Comparison of ENCODE assay signal across 16 cellular contexts in genomic region chr5:133054697-133055471, GRCh38. TPM values are rescaled to one million over a fixed set of nuclear protein-coding genes. Genes with fewer than 3 reads are reported as not detected.
DNase-seq lines count a peak whose midpoint lies in the region; ATAC-seq and TF ChIP-seq lines count a peak whose summit lies in the region.
"Had no signal": no experiment of that assay in that cellular context is flagged by ENCODE, and none has a peak within 500 bp of the region (broad histone marks: within the 10 kb centered on the region; RNA-seq: fewer than 3 reads in every experiment).

No MANE protein-coding gene starts in this region.

- H3K4me1 ChIP-seq in SK-N-SH (ENCODE audit: control insufficient read depth in 1 of 2, insufficient read depth in 2 of 2, low read depth in 1 of 2, low read length in 1 of 2): peaks cover 0 to 14% of the 10 kb centered on the region in 2 experiments; a peak in 3 of 4 replicates
- peaks cover 11% of the 10 kb centered on the region for H3K4me1 ChIP-seq in HEK293 (ENCODE audit: control insufficient read depth, insufficient read depth, low read length)

- CTCF ChIA-PET in SK-N-SH (lab: Yijun Ruan, JAX): no interaction called here
- CTCF ChIA-PET in HEK293 (lab: Yijun Ruan, JAX): no interaction called here

- peaks cover 95% of the 10 kb centered on the region for H3K79me2 ChIP-seq in SK-N-SH (ENCODE audit: insufficient read depth)

- H3K4me3 ChIP-seq in SK-N-SH (ENCODE audit: low read depth in 2 of 2, low read length in 1 of 2): no peak overlapping the region
- no peak overlapping the region for H3K4me3 ChIP-seq in HEK293 (ENCODE audit: low read depth, low read length)
- H3K4me3 ChIP-seq: testis had no signal

- 0 out of 2 replicates have a peak overlapping the region, but pooled peaks have one; percentile 96 for H3K4me2 ChIP-seq in SK-N-SH

- H3K4me3 Mint-ChIP-seq in activated T-helper 1 cell treated with anti-CD3 and anti-CD28 coated beads, Interleukin-12 subunit alpha, Interleukin-12 subunit beta, Interleukin-2, Interleukin-4 antibody, amounts not matched to agents 30 ng/mL and 10 ng/mL and 1 ng/mL, durations not matched to agents 14 hours and 24 hours and 36 hours: peak overlapping the region; percentile 59
- H3K4me3 Mint-ChIP-seq in naive thymus-derived CD8-positive, alpha-beta T cell: peak overlapping the region; percentile 3 to 96 (median 44)

- H3K9me2 ChIP-seq in SK-N-SH: no peaks in the 10 kb centered on the region

- intact Hi-C loops in activated T-helper 1 cell treated with anti-CD3 and anti-CD28 coated beads, Interleukin-12 subunit alpha, Interleukin-12 subunit beta, Interleukin-2, Interleukin-4 antibody, amounts not matched to agents 30 ng/mL and 10 ng/mL and 1 ng/mL, durations not matched to agents 14 hours and 24 hours and 36 hours (cut with micrococcal nuclease): loop anchor here (5.0 to 10.0 kb wide), 4 partner anchors 558 to 1420 kb away; partner anchors contain the start of genes C5orf15, PPP2CA and RAPGEF6

- TF ChIP-seq CTCF in SK-N-SH (IDR thresholded peaks at IDR 0.05) (no peak), HEK293 (tag by site-specific recombination; IDR thresholded peaks at IDR 0.05) (no peak)

- DNase-seq in SK-N-SH: no peak
- no peak for DNase-seq in activated T-helper 1 cell treated with anti-CD3 and anti-CD28 coated beads, Interleukin-12 subunit alpha, Interleukin-12 subunit beta, Interleukin-2, Interleukin-4 antibody, amounts not matched to agents 30 ng/mL and 10 ng/mL and 1 ng/mL, durations not matched to agents 14 hours and 24 hours and 36 hours (ENCODE audit: low spot score)
- no peak for DNase-seq in naive thymus-derived CD8-positive, alpha-beta T cell
- no peak for DNase-seq in iPS-NIHi11 (ENCODE audit: low spot score)
- no peak for DNase-seq in stimulated activated CD4-positive, alpha-beta T cell treated with anti-CD3 and anti-CD28 coated beads, Interleukin-2, amount 100 ng/mL, for 48 hours
- DNase-seq in HPDE6-E6E7 (ENCODE audit: extremely low spot score): no peak
- DNase-seq: activated CD4-positive, alpha-beta T cell treated with anti-CD3 and anti-CD28 coated beads, Interleukin-2, amount 50 U/mL, for 4 hours; activated naive CD4-positive, alpha-beta T cell treated with Interleukin-2 at 50 U/mL for 16 hours; left colon; NCI-H82; stimulated activated CD4-positive, alpha-beta T cell treated with anti-CD3 and anti-CD28 coated beads, Interleukin-15, amount 100 ng/mL, for 24 hours; T-helper 9 cell had no signal

- no peak for TF ChIP-seq RAD21 in SK-N-SH (IDR thresholded peaks at IDR 0.05; ENCODE audit: low read length)

- 86% methylated on average over 7 of the region's 7 CpGs for WGBS in SK-N-SH (ENCODE audit: low lambda C conversion rate)

- H3F3A ChIP-seq in SK-N-SH (replicated peaks; ENCODE audit: insufficient read depth): peaks cover 24% of the 10 kb centered on the region

- H3K27ac Mint-ChIP-seq in activated T-helper 1 cell treated with anti-CD3 and anti-CD28 coated beads, Interleukin-12 subunit alpha, Interleukin-12 subunit beta, Interleukin-2, Interleukin-4 antibody, amounts not matched to agents 30 ng/mL and 10 ng/mL and 1 ng/mL, durations not matched to agents 14 hours and 24 hours and 36 hours: peak overlapping the region; percentile 11
- H3K27ac Mint-ChIP-seq in naive thymus-derived CD8-positive, alpha-beta T cell: peak overlapping the region in 9 of 10 donors; percentile 27 to 64 (median 55)

- H3K36me3 ChIP-seq in SK-N-SH (replicated peaks in 1 of 2; ENCODE audit: control insufficient read depth in 1 of 2, insufficient read depth in 2 of 2, low read length in 1 of 2): peaks cover 0 to 6% of the 10 kb centered on the region in 2 experiments
- H3K36me3 ChIP-seq in HEK293 (ENCODE audit: control insufficient read depth in 2 of 2, insufficient read depth in 1 of 2, low read length in 2 of 2): no peaks in the 10 kb centered on the region

- H4K20me1 ChIP-seq in SK-N-SH (ENCODE audit: insufficient read depth): peaks cover 70% of the 10 kb centered on the region

- H3K27me3 Mint-ChIP-seq in activated T-helper 1 cell treated with anti-CD3 and anti-CD28 coated beads, Interleukin-12 subunit alpha, Interleukin-12 subunit beta, Interleukin-2, Interleukin-4 antibody, amounts not matched to agents 30 ng/mL and 10 ng/mL and 1 ng/mL, durations not matched to agents 14 hours and 24 hours and 36 hours (ENCODE audit: insufficient read depth): no peaks in the 10 kb centered on the region
- H3K27me3 Mint-ChIP-seq in naive thymus-derived CD8-positive, alpha-beta T cell: no peaks in the 10 kb centered on the region

- H3K9me3 Mint-ChIP-seq in activated T-helper 1 cell treated with anti-CD3 and anti-CD28 coated beads, Interleukin-12 subunit alpha, Interleukin-12 subunit beta, Interleukin-2, Interleukin-4 antibody, amounts not matched to agents 30 ng/mL and 10 ng/mL and 1 ng/mL, durations not matched to agents 14 hours and 24 hours and 36 hours: no peaks in the 10 kb centered on the region
- H3K9me3 Mint-ChIP-seq in naive thymus-derived CD8-positive, alpha-beta T cell: no peaks in the 10 kb centered on the region

- H3K4me1 Mint-ChIP-seq in activated T-helper 1 cell treated with anti-CD3 and anti-CD28 coated beads, Interleukin-12 subunit alpha, Interleukin-12 subunit beta, Interleukin-2, Interleukin-4 antibody, amounts not matched to agents 30 ng/mL and 10 ng/mL and 1 ng/mL, durations not matched to agents 14 hours and 24 hours and 36 hours (ENCODE audit: low read depth): peaks cover 52% of the 10 kb centered on the region
- peaks cover 32 to 79% (median 66%) of the 10 kb centered on the region in 4 donors for H3K4me1 Mint-ChIP-seq in naive thymus-derived CD8-positive, alpha-beta T cell

- TF ChIP-seq EP300 in SK-N-SH (IDR thresholded peaks at IDR 0.05; ENCODE audit: borderline replicate concordance in 1 of 2, low read depth in 1 of 2, low read length in 1 of 2): no peak

- POLR2A ChIA-PET in SK-N-SH (lab: Yijun Ruan, JAX): no interaction called here
- POLR2A ChIA-PET in HEK293 (lab: Yijun Ruan, JAX): no interaction called here
- POLR2A ChIA-PET in naive thymus-derived CD8-positive, alpha-beta T cell (lab: Charles Lee): interaction anchor here (0.6 to 0.9 kb wide), 2 partner anchors 28 to 186 kb away, joined by 3 to 4 read pairs; no protein-coding TSS in a partner anchor

- H3K27me3 ChIP-seq in SK-N-SH (ENCODE audit: insufficient read depth): no peaks in the 10 kb centered on the region
- H3K27me3 ChIP-seq: testis had no signal

- H3K36me3 Mint-ChIP-seq in activated T-helper 1 cell treated with anti-CD3 and anti-CD28 coated beads, Interleukin-12 subunit alpha, Interleukin-12 subunit beta, Interleukin-2, Interleukin-4 antibody, amounts not matched to agents 30 ng/mL and 10 ng/mL and 1 ng/mL, durations not matched to agents 14 hours and 24 hours and 36 hours (ENCODE audit: low read depth): peaks cover 21% of the 10 kb centered on the region
- peaks cover 0 to 4% (median 4%) of the 10 kb centered on the region in 3 donors for H3K36me3 Mint-ChIP-seq in naive thymus-derived CD8-positive, alpha-beta T cell

- H3K27ac ChIP-seq in SK-N-SH (ENCODE audit: low read depth in 2 of 2, low read length in 1 of 2): no peak overlapping the region
- H3K27ac ChIP-seq in HEK293 (ENCODE audit: extremely low read depth, low read depth, low read length): no peak overlapping the region
- H3K27ac ChIP-seq: 22Rv1, testis had no signal

- no peak for ATAC-seq in SK-N-SH treated with all-trans-retinoic acid at 6 μM for 48 hours
- ATAC-seq in naive thymus-derived CD8-positive, alpha-beta T cell: no peak
- ATAC-seq: left colon had no signal

- H3K9me3 ChIP-seq in SK-N-SH: no peaks in the 10 kb centered on the region
- no peaks in the 10 kb centered on the region for H3K9me3 ChIP-seq in HEK293 (ENCODE audit: control insufficient read depth, insufficient read depth, low read depth, low read length)
- H3K9me3 ChIP-seq: testis had no signal

- no peak overlapping the region for H2AFZ ChIP-seq in SK-N-SH (ENCODE audit: low read depth)

- no peak overlapping the region for H3K9ac ChIP-seq in SK-N-SH

TF ChIP-seq in SK-N-SH treated with all-trans-retinoic acid at 6 μM for 48 hours, 23 proteins besides CTCF, POLR2A, EP300 and RAD21:
- no peak for TF ChIP-seq CSDC2 (CRISPR knock-in tag; IDR thresholded peaks at IDR 0.05)
- no peak for TF ChIP-seq SNAI2 (CRISPR knock-in tag; IDR thresholded peaks at IDR 0.05)
- no peak for TF ChIP-seq BACH2 (CRISPR knock-in tag; IDR thresholded peaks at IDR 0.05; ENCODE audit: borderline replicate concordance)
- TF ChIP-seq ZNF70 (CRISPR knock-in tag; IDR thresholded peaks at IDR 0.05): no peak
- TF ChIP-seq ZFP3 (CRISPR knock-in tag; IDR thresholded peaks at IDR 0.05): no peak
- TF ChIP-seq ISL1 (CRISPR knock-in tag; IDR thresholded peaks at IDR 0.05): no peak
- TF ChIP-seq TOX (CRISPR knock-in tag; IDR thresholded peaks at IDR 0.05; ENCODE audit: borderline replicate concordance): no peak

TF ChIP-seq in HEK293, 187 proteins besides CTCF, POLR2A, EP300 and RAD21 (continues in another document):
- TF ChIP-seq ZNF596 (tag by site-specific recombination; IDR thresholded peaks at IDR 0.05) (no peak), ZNF362 (tag by site-specific recombination; IDR thresholded peaks at IDR 0.05) (peak; percentile 98)

RNA-seq across cellular contexts. Expression of gene HSPA4, which starts 3.1 kb away (rescaled TPM):
- 18.8 and 20.2 TPM in 2 replicates for polyA plus RNA-seq in SK-N-SH (2012; rRNA removed)
- 29.1 and 50.4 TPM in 2 replicates for polyA plus RNA-seq in SK-N-SH (2012; cell fraction: cytosol; rRNA removed)
- 14.9 and 29.0 TPM in 2 replicates for polyA plus RNA-seq in SK-N-SH (2012; cell fraction: nucleus; rRNA removed)
- 244 and 247 TPM in 2 replicates for total RNA-seq in activated T-helper 1 cell treated with anti-CD3 and anti-CD28 coated beads, Interleukin-12 subunit alpha, Interleukin-12 subunit beta, Interleukin-2, Interleukin-4 antibody, amounts not matched to agents 30 ng/mL and 10 ng/mL and 1 ng/mL, durations not matched to agents 14 hours and 24 hours and 36 hours
- 10 to 100 TPM; 64.0 to 73.3 TPM for total RNA-seq in naive thymus-derived CD8-positive, alpha-beta T cell
- 10 to 100 TPM; 32.8 to 40.4 (median 37.7) TPM for polyA plus RNA-seq in naive thymus-derived CD8-positive, alpha-beta T cell

RNA-seq across cellular contexts. Expression of gene ZCCHC10, which starts 28.5 kb away (rescaled TPM):
- 26.3 and 28.4 TPM in 2 replicates for polyA plus RNA-seq in SK-N-SH (2012; rRNA removed)
- 25.5 and 32.7 TPM in 2 replicates for polyA plus RNA-seq in SK-N-SH (2012; cell fraction: cytosol; rRNA removed)
- polyA plus RNA-seq in SK-N-SH (2012; cell fraction: nucleus; rRNA removed): 10.6 and 12.8 TPM in 2 replicates
- 37.6 and 41.7 TPM in 2 replicates for total RNA-seq in activated T-helper 1 cell treated with anti-CD3 and anti-CD28 coated beads, Interleukin-12 subunit alpha, Interleukin-12 subunit beta, Interleukin-2, Interleukin-4 antibody, amounts not matched to agents 30 ng/mL and 10 ng/mL and 1 ng/mL, durations not matched to agents 14 hours and 24 hours and 36 hours
- total RNA-seq in naive thymus-derived CD8-positive, alpha-beta T cell: 10 to 100 TPM; 17.8 to 22.4 TPM
- polyA plus RNA-seq in naive thymus-derived CD8-positive, alpha-beta T cell: 10 to 100 TPM; 28.7 to 36.9 (median 33.8) TPM
